Comparison of ENCODE assay signal across 8 cellular contexts in genomic region chr6:13487122-13488014, GRCh38. TPM values are rescaled to one million over a fixed set of nuclear protein-coding genes. Genes with fewer than 3 reads are reported as not detected.
DNase-seq lines count a peak whose midpoint lies in the region; ATAC-seq and TF ChIP-seq lines count a peak whose summit lies in the region.

A gene with protein sequence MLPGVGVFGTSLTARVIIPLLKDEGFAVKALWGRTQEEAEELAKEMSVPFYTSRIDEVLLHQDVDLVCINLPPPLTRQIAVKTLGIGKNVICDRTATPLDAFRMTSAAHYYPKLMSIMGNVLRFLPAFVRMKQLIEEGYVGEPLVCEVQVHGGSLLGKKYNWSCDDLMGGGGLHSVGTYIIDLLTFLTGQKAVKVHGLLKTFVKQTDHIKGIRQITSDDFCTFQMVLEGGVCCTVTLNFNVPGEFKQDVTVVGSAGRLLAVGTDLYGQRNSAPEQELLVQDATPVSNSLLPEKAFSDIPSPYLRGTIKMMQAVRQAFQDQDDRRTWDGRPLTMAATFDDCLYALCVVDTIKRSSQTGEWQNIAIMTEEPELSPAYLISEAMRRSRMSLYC (minus strand): TSS chr6:13487600. CDS start chr6:13486890, 710 bp downstream.

- DNase-seq in NCI-H1105 treated with DMSO at 0.1 percent for 48 hours (lab: John Stamatoyannopoulos, UW) (peak; percentile 74), T follicular helper cell (ENCODE audit: low read depth) (peak; percentile 52), amygdala (lab: John Stamatoyannopoulos, UW) (peak in 55 of 56 donors; percentile 28 to 92 (median 79)), left ventricle myocardium inferior (peak; percentile 92), prostate gland (ENCODE audit: low spot score) (peak; percentile 83)

- ATAC-seq in HG02642 (IDR thresholded peaks at IDR 0.05; ENCODE audit: poor library complexity, unreplicated experiment), result peak; percentile 82

- peak; percentile 3 for TF ChIP-seq CTCF in GM12873 (IDR thresholded peaks at IDR 0.05; ENCODE audit: insufficient read depth, low read depth, low read length, missing control alignments)
- peak; percentile 37 for TF ChIP-seq CTCF in left ventricle myocardium inferior (IDR thresholded peaks at IDR 0.05; ENCODE audit: borderline replicate concordance)
- peak in 1 of 4 experiments; percentile 23 for TF ChIP-seq CTCF in prostate gland (IDR thresholded peaks at IDR 0.05)

- H3K27ac ChIP-seq in left ventricle myocardium inferior (replicated peaks) (peak within 1 kb of the TSS; percentile 98), prostate gland (peak within 1 kb of the TSS; percentile 83 to 84), urinary bladder (ENCODE audit: low read depth) (peak within 1 kb of the TSS; percentile 69)

- H3K9me3 ChIP-seq in left ventricle myocardium inferior (replicated peaks) (no peaks in the 10 kb centered on the region), prostate gland (no peaks in the 10 kb centered on the region)

- H3K4me1 ChIP-seq in left ventricle myocardium inferior (peaks cover 61% of the 10 kb centered on the region), prostate gland (replicated peaks) (no peaks in the 10 kb centered on the region), urinary bladder (ENCODE audit: insufficient read depth) (no peaks in the 10 kb centered on the region)

- H3K27me3 ChIP-seq in left ventricle myocardium inferior (ENCODE audit: low read depth) (no peaks in the 10 kb centered on the region), prostate gland (replicated peaks; ENCODE audit: insufficient read depth) (no peaks in the 10 kb centered on the region)

- H3K36me3 ChIP-seq in left ventricle myocardium inferior (no peaks in the 10 kb centered on the region), prostate gland (no peaks in the 10 kb centered on the region), urinary bladder (ENCODE audit: insufficient read depth) (no peaks in the 10 kb centered on the region)

- peak; percentile 83 for TF ChIP-seq POLR2A in prostate gland (IDR thresholded peaks at IDR 0.05)

- under 1% methylated on average over 90 of the region's 109 CpGs for WGBS in prostate gland
- WGBS in urinary bladder, result under 1% methylated on average over 106 of the region's 109 CpGs

- intact Hi-C loops in left ventricle myocardium inferior (cut with micrococcal nuclease) (loop anchor here (5.0 to 10.0 kb wide), 2 partner anchors 50 to 63 kb away; no protein-coding TSS in a partner anchor), prostate gland (cut with DNase I) (loop anchor here (5.0 to 10.0 kb wide), 5 partner anchors 35 to 150 kb away; partner anchors contain the start of gene SIRT5)

- H3K4me3 ChIP-seq in left ventricle myocardium inferior (peak within 1 kb of the TSS; percentile 93), prostate gland (peak within 1 kb of the TSS; percentile 66 to 73), urinary bladder (ENCODE audit: low read depth, low read length) (peak within 1 kb of the TSS; percentile 93)

RNA-seq across cellular contexts. Expression of the gene that starts here (rescaled TPM):
- 51.6 TPM for total RNA-seq in left ventricle myocardium inferior
- 10 to 100 TPM in 1 of 2 donors, 1 to 10 TPM in 1; 10.0 to 12.2 TPM for total RNA-seq in prostate gland
- 13.7 TPM for total RNA-seq in urinary bladder
- 9.8 TPM for polyA plus RNA-seq in urinary bladder

Comparison
In these comparisons a context has a peak if more than half of its experiments do, and no peak if none do; other contexts are left out.
1. Peak in every context shown above with its lines: DNase-seq, ATAC-seq, H3K4me3 ChIP-seq and H3K27ac ChIP-seq.